In genomic region chr11:534197-534591, GRCh38 we compare ENCODE assay signal across 8 cellular contexts. TPM values are rescaled to one million over a fixed set of nuclear protein-coding genes. Genes with fewer than 3 reads are reported as not detected.
DNase-seq lines count a peak whose midpoint lies in the region; ATAC-seq, FAIRE-seq and TF ChIP-seq lines count a peak whose summit lies in the region.

No MANE protein-coding gene starts in this region.

- H3K9me3 Mint-ChIP-seq in naive B cell = no peaks in the 10 kb centered on the region

- H3K4me1 ChIP-seq in A549 (peaks cover 12% of the 10 kb centered on the region), Karpas-422 (ENCODE audit: low read length) (peaks cover 35% of the 10 kb centered on the region)

- intact Hi-C loops in dorsolateral prefrontal cortex (cut with DNase I) = loop anchor here in 1 of 2 donors (2.0 kb wide), 1 partner anchor 15 kb away; no protein-coding TSS in a partner anchor

- H3K27me3 ChIP-seq in Karpas-422 (ENCODE audit: low read length) (no peaks in the 10 kb centered on the region), dorsolateral prefrontal cortex (peaks cover 0 to 10% (median 0%) of the 10 kb centered on the region in 45 donors)

- H3K27ac ChIP-seq in A549 (peak overlapping the region; percentile 95 to 98), Karpas-422 (ENCODE audit: low read length) (no peak overlapping the region), dorsolateral prefrontal cortex (peak overlapping the region in 49 of 59 donors; percentile 9 to 93 (median 73))

- no peak for TF ChIP-seq EP300 in A549 (IDR thresholded peaks at IDR 0.05)

- H3K4me2 ChIP-seq in A549 (peak overlapping the region; percentile 97), Karpas-422 (ENCODE audit: low read depth, low read length, poor library complexity, severe bottlenecking) (peak overlapping the region; percentile 99)

- TF ChIP-seq POLR2A in A549 (IDR thresholded peaks at IDR 0.05; ENCODE audit: low read length) = no peak

- peaks cover 15% of the 10 kb centered on the region for H4K20me1 ChIP-seq in Karpas-422 (ENCODE audit: insufficient read depth, low read depth, low read length)

- POLR2A ChIA-PET in A549 (lab: Yijun Ruan, JAX) = interaction anchor here (0.5 kb wide), 1 partner anchor 36 kb away, joined by 6 read pairs; no protein-coding TSS in a partner anchor
- POLR2A ChIA-PET in GM10248 (lab: Yijun Ruan, JAX) = no interaction called here

- CTCF ChIA-PET in A549 (lab: Yijun Ruan, JAX) (interaction anchor here (1.2 to 5.8 kb wide), 4 partner anchors 13 to 21 kb away, joined by 3 to 40 read pairs (median 11); no protein-coding TSS in a partner anchor), GM10248 (lab: Yijun Ruan, JAX) (interaction anchor here (2.2 to 6.8 kb wide), 3 partner anchors 15 to 187 kb away, joined by 7 to 77 read pairs (median 11); no protein-coding TSS in a partner anchor)

- no peak for ATAC-seq in A549
- ATAC-seq in naive B cell (ENCODE audit: low read depth in 2 of 2) = no peak

- peak overlapping the region; percentile 89 for H3K4me3 ChIP-seq in A549
- H3K4me3 ChIP-seq in Karpas-422 (ENCODE audit: low read length) = peak overlapping the region; percentile 99
- peak overlapping the region; percentile 67 to 92 (median 84) for H3K4me3 ChIP-seq in dorsolateral prefrontal cortex

- peaks cover 7% of the 10 kb centered on the region; the same call in 1 of the 2 replicates for H3K79me2 ChIP-seq in Karpas-422 (ENCODE audit: low read length)

- no peak for TF ChIP-seq RAD21 in A549 (conservative IDR thresholded peaks at IDR 0.05 in 1 of 2, IDR thresholded peaks at IDR 0.05 in 1 of 2)

- H3K4me3 Mint-ChIP-seq in naive B cell = peak overlapping the region; percentile 49 to 95 (median 78)

- H3K27me3 Mint-ChIP-seq in naive B cell = no peaks in the 10 kb centered on the region

- TF ChIP-seq CTCF in A549 (IDR thresholded peaks at IDR 0.05) (no peak), dorsolateral prefrontal cortex (IDR thresholded peaks at IDR 0.05 in 54 of 56, conservative IDR thresholded peaks at IDR 0.05 in 2 of 56; ENCODE audit: low read depth in 1 of 56, partially characterized antibody in 56 of 56) (no peak), GM10248 (IDR thresholded peaks at IDR 0.05; ENCODE audit: control extremely low read depth, extremely low read depth, low read depth, missing control alignments) (no peak)

- peak overlapping the region in 2 of 6 donors; percentile 28 to 70 for H3K27ac Mint-ChIP-seq in naive B cell

- H3K4me1 Mint-ChIP-seq in naive B cell = peaks cover 18 to 41% (median 22%) of the 10 kb centered on the region in 3 donors

- H3K9ac ChIP-seq in Karpas-422 (ENCODE audit: low read length) = peak overlapping the region; percentile 95

- WGBS in A549 (ENCODE audit: missing lambda C conversion rate) = 100% methylated on average over 9 of the region's 19 CpGs

- H2AFZ ChIP-seq in Karpas-422 (ENCODE audit: low read length) = no peak overlapping the region

- no peaks in the 10 kb centered on the region; the same call in 1 of the 2 replicates for H3K36me3 ChIP-seq in Karpas-422 (ENCODE audit: insufficient read depth, low read length)

- FAIRE-seq in A549 (lab: Jason Lieb, UNC) = no peak

- H3K36me3 Mint-ChIP-seq in naive B cell = no peaks in the 10 kb centered on the region

- no peaks in the 10 kb centered on the region for H3K9me2 ChIP-seq in Karpas-422 (replicated peaks; ENCODE audit: insufficient read depth, low read length)

- DNase-seq in A549 (ENCODE audit: low read depth in 1 of 2, low spot score in 1 of 2) (no peak), Karpas-422 (no peak), dorsolateral prefrontal cortex (peak in 1 of 10 donors; percentile 27), naive B cell (no peak), HCEC 1CT (no peak), NCI-H524 (lab: John Stamatoyannopoulos, UW) (no peak), GM10248 (ENCODE audit: extremely low spot score) (no peak), NCI-H1436 (lab: John Stamatoyannopoulos, UW) (no peak)

- H3K9me3 ChIP-seq in A549 = no peaks in the 10 kb centered on the region
- no peaks in the 10 kb centered on the region for H3K9me3 ChIP-seq in Karpas-422 (ENCODE audit: low read length)

TF ChIP-seq in A549, 52 proteins besides CTCF, POLR2A, EP300 and RAD21 (continues in another document):
- TF ChIP-seq ZSCAN20 (CRISPR knock-in tag; IDR thresholded peaks at IDR 0.05) = no peak
- no peak for TF ChIP-seq HES2 (IDR thresholded peaks at IDR 0.05)
- TF ChIP-seq RFX5 (IDR thresholded peaks at IDR 0.05) = no peak
- no peak for TF ChIP-seq ESRRA (IDR thresholded peaks at IDR 0.05; ENCODE audit: borderline replicate concordance, low read length)
- TF ChIP-seq PHF8 (IDR thresholded peaks at IDR 0.05; ENCODE audit: borderline replicate concordance, low read depth) = no peak
- no peak for TF ChIP-seq BHLHE40 (IDR thresholded peaks at IDR 0.05; ENCODE audit: low read depth, low read length)
- TF ChIP-seq KDM1A (IDR thresholded peaks at IDR 0.05; ENCODE audit: low read depth) = no peak
- TF ChIP-seq ATOH8 (CRISPR knock-in tag; IDR thresholded peaks at IDR 0.05; ENCODE audit: low read depth) = no peak
- no peak; a peak in 1 of 5 replicates for TF ChIP-seq JUN (IDR thresholded peaks at IDR 0.05)
- TF ChIP-seq HDAC2 (IDR thresholded peaks at IDR 0.05) = no peak
- no peak for TF ChIP-seq KDM5A (IDR thresholded peaks at IDR 0.05)

RNA-seq across cellular contexts. Expression of gene HRAS, which starts 1.2 kb away (rescaled TPM):
- polyA plus RNA-seq in A549 (2011; rRNA removed) = 56.3 and 63.3 TPM in 2 replicates
- 189 and 255 TPM in 2 replicates for polyA plus RNA-seq in A549 (2012; cell fraction: cytosol; rRNA removed)
- 141 and 185 TPM in 2 replicates for polyA plus RNA-seq in A549 (2012; cell fraction: nucleus; rRNA removed)
- 86.9 to 96.3 TPM (median 88.2 TPM) in 3 replicates for polyA plus RNA-seq in A549 (2017; fragmentation: RNase III; extraction: RNeasy Plus Mini Kit Qiagen cat#74134 plus additional on column Dnase treatment)
- 71.6 and 81.9 TPM in 2 replicates for polyA minus RNA-seq in A549 (2011; rRNA and poly(A)+ RNA removed)
- 8.5 and 53.1 TPM in 2 replicates for total RNA-seq in Karpas-422 (2014; rRNA removed; shearing (Covaris generic); ENCODE audit: low replicate concordance)
- total RNA-seq in dorsolateral prefrontal cortex = 100 to 1,000 TPM in 19 of 120 experiments, 10 to 100 TPM in 101; 50.7 to 122 (median 86.8) TPM
- polyA plus RNA-seq in naive B cell (ENCODE audit: low read depth in 6 of 6) = 10 to 100 TPM; 11.2 to 25.1 (median 13.8) TPM

RNA-seq across cellular contexts. Expression of gene LRRC56, which starts 3.1 kb away (rescaled TPM):
- 0.30 and 0.32 TPM in 2 replicates for polyA plus RNA-seq in A549 (2011; rRNA removed)
- 0.29 and 0.49 TPM in 2 replicates for polyA plus RNA-seq in A549 (2012; cell fraction: cytosol; rRNA removed)
- polyA plus RNA-seq in A549 (2012; cell fraction: nucleus; rRNA removed) = 2.3 and 2.6 TPM in 2 replicates
- 0.47 to 1.1 TPM (median 1.0 TPM) in 3 replicates for polyA plus RNA-seq in A549 (2017; fragmentation: RNase III; extraction: RNeasy Plus Mini Kit Qiagen cat#74134 plus additional on column Dnase treatment)
- polyA minus RNA-seq in A549 (2011; rRNA and poly(A)+ RNA removed) = 0.15 and 0.37 TPM in 2 replicates
- total RNA-seq in Karpas-422 (2014; rRNA removed; shearing (Covaris generic); ENCODE audit: low replicate concordance) = 0.37 and 4.6 TPM in 2 replicates
- 1 to 10 TPM; 1.5 to 6.7 (median 3.8) TPM for total RNA-seq in dorsolateral prefrontal cortex
- 1 to 10 TPM in 2 of 6 donors, under 1 TPM in 3, not detected in 1; 0.66 to 1.6 (median 0.92) TPM for polyA plus RNA-seq in naive B cell (ENCODE audit: low read depth in 6 of 6)

RNA-seq across cellular contexts. Expression of gene LMNTD2, which starts 26.3 kb away (rescaled TPM):
- 1.7 and 2.2 TPM in 2 replicates for polyA plus RNA-seq in A549 (2011; rRNA removed)
- polyA plus RNA-seq in A549 (2012; cell fraction: cytosol; rRNA removed) = 3.6 and 5.1 TPM in 2 replicates
- polyA plus RNA-seq in A549 (2012; cell fraction: nucleus; rRNA removed) = 25.7 and 39.4 TPM in 2 replicates
- polyA plus RNA-seq in A549 (2017; fragmentation: RNase III; extraction: RNeasy Plus Mini Kit Qiagen cat#74134 plus additional on column Dnase treatment) = 2.6 to 4.2 TPM (median 3.5 TPM) in 3 replicates
- 0.50 and 0.97 TPM in 2 replicates for polyA minus RNA-seq in A549 (2011; rRNA and poly(A)+ RNA removed)
- total RNA-seq in Karpas-422 (2014; rRNA removed; shearing (Covaris generic); ENCODE audit: low replicate concordance) = 6.2 and 14.3 TPM in 2 replicates
- total RNA-seq in dorsolateral prefrontal cortex = 1 to 10 TPM in 17 of 120 experiments, under 1 TPM in 67, not detected in 36; 0.20 to 2.8 (median 0.70) TPM
- polyA plus RNA-seq in naive B cell (ENCODE audit: low read depth in 6 of 6) = 1 to 10 TPM; 2.1 to 4.8 (median 2.9) TPM

RNA-seq across cellular contexts. Expression of gene RASSF7, which starts 26.6 kb away (rescaled TPM):
- polyA plus RNA-seq in A549 (2011; rRNA removed) (18.4 and 19.0 TPM in 2 replicates), A549 (2017; fragmentation: RNase III; extraction: RNeasy Plus Mini Kit Qiagen cat#74134 plus additional on column Dnase treatment) (27.7 to 30.7 TPM (median 30.5 TPM) in 3 replicates), naive B cell (ENCODE audit: low read depth in 6 of 6) (10 to 100 TPM; 17.3 to 31.5 (median 23.5) TPM)
- polyA plus RNA-seq in A549 (2012; cell fraction: cytosol; rRNA removed) = 56.3 and 74.7 TPM in 2 replicates
- 101 and 152 TPM in 2 replicates for polyA plus RNA-seq in A549 (2012; cell fraction: nucleus; rRNA removed)
- 5.6 and 11.8 TPM in 2 replicates for polyA minus RNA-seq in A549 (2011; rRNA and poly(A)+ RNA removed)
- 13.8 and 29.1 TPM in 2 replicates for total RNA-seq in Karpas-422 (2014; rRNA removed; shearing (Covaris generic); ENCODE audit: low replicate concordance)
- 10 to 100 TPM in 34 of 120 experiments, 1 to 10 TPM in 86; 4.1 to 15.0 (median 8.8) TPM for total RNA-seq in dorsolateral prefrontal cortex

RNA-seq across cellular contexts. Expression of gene RNH1, which starts 27.2 kb away (rescaled TPM):
- polyA plus RNA-seq in A549 (2011; rRNA removed) = 85.8 and 108 TPM in 2 replicates
- 179 and 244 TPM in 2 replicates for polyA plus RNA-seq in A549 (2012; cell fraction: cytosol; rRNA removed)
- 443 and 610 TPM in 2 replicates for polyA plus RNA-seq in A549 (2012; cell fraction: nucleus; rRNA removed)
- polyA plus RNA-seq in A549 (2017; fragmentation: RNase III; extraction: RNeasy Plus Mini Kit Qiagen cat#74134 plus additional on column Dnase treatment) = 131 to 135 TPM (median 135 TPM) in 3 replicates
- 52.4 and 83.7 TPM in 2 replicates for polyA minus RNA-seq in A549 (2011; rRNA and poly(A)+ RNA removed)
- 59.4 and 107 TPM in 2 replicates for total RNA-seq in Karpas-422 (2014; rRNA removed; shearing (Covaris generic); ENCODE audit: low replicate concordance)
- total RNA-seq in dorsolateral prefrontal cortex = 100 to 1,000 TPM in 68 of 120 experiments, 10 to 100 TPM in 52; 67.4 to 242 (median 102) TPM
- 100 to 1,000 TPM in 4 of 6 donors, 10 to 100 TPM in 2; 73.2 to 132 (median 114) TPM for polyA plus RNA-seq in naive B cell (ENCODE audit: low read depth in 6 of 6)
